Comparison of ENCODE assay signal across 27 cellular contexts in the genomic region with DNA sequence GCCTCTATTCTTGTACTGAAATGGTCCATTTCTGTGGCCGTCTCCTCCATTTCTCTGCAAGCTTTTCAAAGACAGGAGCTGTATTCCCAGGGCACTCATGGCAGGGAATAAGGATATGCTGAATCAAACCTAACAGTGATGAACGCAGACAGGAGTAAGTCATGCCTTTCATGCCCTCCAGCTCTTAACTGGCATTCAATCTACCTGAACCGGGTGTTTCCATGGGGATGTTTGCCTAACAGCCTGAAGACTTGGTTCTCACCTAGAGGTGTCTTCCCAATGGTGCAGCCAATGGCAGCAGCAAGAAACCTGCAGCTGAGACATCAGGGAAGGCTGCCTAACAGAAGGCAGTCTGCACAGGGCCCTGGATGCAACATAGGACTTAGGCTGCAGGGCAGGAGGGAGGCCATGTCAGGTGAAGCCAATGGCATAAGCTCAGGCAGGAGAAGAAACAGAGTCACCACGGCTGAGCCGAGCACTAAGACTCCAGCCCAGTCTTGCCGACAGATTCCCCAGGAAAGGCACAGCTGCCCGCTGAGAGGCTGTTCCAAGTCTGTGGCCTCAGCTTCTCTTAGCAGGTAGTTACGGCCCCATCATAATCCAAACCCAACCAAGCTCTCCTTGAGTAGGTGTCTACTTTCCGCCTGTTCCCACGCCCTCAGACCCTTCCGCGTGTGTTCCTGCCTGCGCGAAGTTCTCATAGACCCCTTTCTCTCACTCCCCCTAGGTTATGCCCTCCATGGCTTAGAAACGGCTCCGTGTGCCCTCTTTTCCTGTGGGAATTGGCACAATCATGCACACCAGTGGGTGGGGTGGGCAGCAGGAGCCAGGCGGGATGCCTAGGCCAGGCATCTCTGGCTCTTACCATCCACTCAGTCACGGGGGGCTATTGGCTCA. TPM values are rescaled to one million over a fixed set of nuclear protein-coding genes. Genes with fewer than 3 reads are reported as not detected.
DNase-seq lines count a peak whose midpoint lies in the region; ATAC-seq and TF ChIP-seq lines count a peak whose summit lies in the region.
"Had no signal": no experiment of that assay in that cellular context is flagged by ENCODE, and none has a peak within 500 bp of the region (broad histone marks: within the 10 kb centered on the region; RNA-seq: fewer than 3 reads in every experiment).

No MANE protein-coding gene starts in this region.

- peak overlapping the region; percentile 22 for H4K91ac ChIP-seq in neuronal stem cell (ENCODE audit: low read depth, low read length, poor library complexity)

- peak overlapping the region; percentile 60 for H2AK5ac ChIP-seq in neuronal stem cell (ENCODE audit: low read depth, low read length)

- peak overlapping the region; percentile 42 for H2BK120ac ChIP-seq in neuronal stem cell (ENCODE audit: low read depth, low read length)

- H3K36me3 ChIP-seq in Caco-2 (ENCODE audit: control insufficient read depth, insufficient read depth, low read length) (no peaks in the 10 kb centered on the region), neuronal stem cell (replicated peaks in 1 of 2; ENCODE audit: control insufficient read depth in 2 of 2, insufficient read depth in 2 of 2, low read length in 2 of 2) (no peaks in the 10 kb centered on the region)
- H3K36me3 ChIP-seq: transverse colon had no signal

- intact Hi-C loops in Caco-2 (cut with micrococcal nuclease; ENCODE audit: unreplicated experiment): no loop called here

- no peaks in the 10 kb centered on the region for H3K79me1 ChIP-seq in neuronal stem cell (ENCODE audit: low read depth, low read length)

- CTCF ChIA-PET in Caco-2 (lab: Charles Lee): interaction anchor here (0.6 to 0.9 kb wide), 2 partner anchors 13 to 198 kb away, joined by 3 to 7 read pairs; no protein-coding TSS in a partner anchor

- no CpG with 5 or more reads among the region's 18 CpGs for WGBS in neuronal stem cell (ENCODE audit: extremely low coverage in 2 of 2, insufficient read length in 2 of 2, insufficient replicate concordance in 1 of 2), 2 donors

- H3K9me3 ChIP-seq in Caco-2: no peaks in the 10 kb centered on the region
- no peaks in the 10 kb centered on the region for H3K9me3 ChIP-seq in neuronal stem cell (replicated peaks in 1 of 2; ENCODE audit: control insufficient read depth in 2 of 2, insufficient read depth in 1 of 2, low read depth in 1 of 2, low read length in 2 of 2)
- H3K9me3 ChIP-seq: mucosa of descending colon, transverse colon had no signal

- peak overlapping the region; percentile 13 for H3K4ac ChIP-seq in neuronal stem cell (ENCODE audit: low read length)

- H3K27ac ChIP-seq in neuronal stem cell (replicated peaks; ENCODE audit: low read length): no peak overlapping the region
- H3K27ac ChIP-seq: hepatocyte, transverse colon had no signal

- no peak overlapping the region for H3K9ac ChIP-seq in neuronal stem cell (ENCODE audit: low read depth, low read length, poor library complexity)

- TF ChIP-seq CTCF in Caco-2 (IDR thresholded peaks at IDR 0.05; ENCODE audit: insufficient read depth in 1 of 2, low read depth in 1 of 2, low read length in 1 of 2, severe bottlenecking in 1 of 2, unreplicated experiment in 1 of 2) (no peak), chondrocyte (IDR thresholded peaks at IDR 0.05) (no peak)

- no peak for ATAC-seq in HG02981 (IDR thresholded peaks at IDR 0.05; ENCODE audit: unreplicated experiment)
- ATAC-seq: mucosa of descending colon had no signal

- peak overlapping the region; percentile 29 for H2BK15ac ChIP-seq in neuronal stem cell (ENCODE audit: low read length)

- H2BK5ac ChIP-seq in neuronal stem cell (ENCODE audit: low read length): peak overlapping the region; percentile 40

- DNase-seq in Caco-2 (no peak), NCI-H187 (lab: John Stamatoyannopoulos, UW) (peak; percentile 31 to 66), chondrocyte (ENCODE audit: low spot score) (peak; percentile 64), neuronal stem cell (ENCODE audit: low spot score) (no peak), midbrain (lab: John Stamatoyannopoulos, UW) (no peak)
- no peak for DNase-seq in activated T-cell treated with anti-CD3 and anti-CD28 coated beads, Interleukin-2, amount 50 U/mL, for 1 hour
- no peak for DNase-seq in activated CD4-positive, alpha-beta T cell treated with anti-CD3 and anti-CD28 coated beads for 4 hours
- DNase-seq: activated CD4-positive, alpha-beta T cell treated with anti-CD3 and anti-CD28 coated beads, Interleukin-2, amount 50 U/mL, for 48 hours; activated CD4-positive, CD25-positive, alpha-beta regulatory T cell; activated CD8-positive, alpha-beta memory T cell treated with anti-CD3 and anti-CD28 coated beads, Interleukin-2, amount 50 U/mL, for 48 hours; activated naive CD8-positive, alpha-beta T cell treated with anti-CD3 and anti-CD28 coated beads, Interleukin-2, amount 10 ng/mL, durations not matched to agents 7 days and 5 days; CD4-positive, alpha-beta T cell; cerebellar nuclear complex; foreskin melanocyte; HFFc6; KBM-7; MM.1S; mucosa of descending colon; NCI-H2171; nephron progenitor cell; SHP77; transverse colon had no signal

- no TSS peak for BruUV-seq in Caco-2 (replicated peaks; lab: Mats Ljungman, UMichigan)

- H3K4me1 Mint-ChIP-seq in Caco-2 (ENCODE audit: low read depth, unreplicated experiment): peaks cover 19% of the 10 kb centered on the region
- peaks cover 28% of the 10 kb centered on the region for H3K4me1 Mint-ChIP-seq in chondrocyte (ENCODE audit: low read depth)

- no peak overlapping the region for H3K14ac ChIP-seq in neuronal stem cell (ENCODE audit: low read length)

- H3K4me1 ChIP-seq in Caco-2 (peaks cover 30% of the 10 kb centered on the region), neuronal stem cell (ENCODE audit: control insufficient read depth in 2 of 2, insufficient read depth in 1 of 2, low read depth in 1 of 2, low read length in 2 of 2) (peaks cover 21 to 30% of the 10 kb centered on the region in 2 donors)

- no peak overlapping the region for H4K8ac ChIP-seq in neuronal stem cell (ENCODE audit: low read depth, low read length)

- POLR2A ChIA-PET in Caco-2 (lab: Charles Lee): interaction anchor here (0.5 kb wide), 1 partner anchor 49 kb away, joined by 3 read pairs; no protein-coding TSS in a partner anchor

- H3K36me3 Mint-ChIP-seq in Caco-2 (ENCODE audit: insufficient read depth, unreplicated experiment): peaks cover 6% of the 10 kb centered on the region
- no peaks in the 10 kb centered on the region for H3K36me3 Mint-ChIP-seq in chondrocyte (ENCODE audit: low read depth)
- H3K36me3 Mint-ChIP-seq: activated naive CD8-positive, alpha-beta T cell treated with anti-CD3 and anti-CD28 coated beads, Interleukin-2, amount 10 ng/mL, durations not matched to agents 7 days and 5 days had no signal

- H3K9me3 Mint-ChIP-seq in Caco-2 (ENCODE audit: unreplicated experiment) (no peaks in the 10 kb centered on the region), chondrocyte (ENCODE audit: low read depth) (no peaks in the 10 kb centered on the region)
- H3K9me3 Mint-ChIP-seq: activated naive CD8-positive, alpha-beta T cell treated with anti-CD3 and anti-CD28 coated beads, Interleukin-2, amount 10 ng/mL, durations not matched to agents 7 days and 5 days; activated T-helper 2 cell treated with anti-CD3 and anti-CD28 coated beads, Interferon-gamma antibody, Interleukin-2, Interleukin-4, amounts not matched to agents 10 μg/mL and 5 μg/mL and 100 μg/mL, durations not matched to agents 14 hours and 24 hours and 36 hours; CD4-positive, alpha-beta T cell; HFFc6; nephron progenitor cell had no signal

- H3K27ac Mint-ChIP-seq in Caco-2 (ENCODE audit: unreplicated experiment) (peak overlapping the region; percentile 47), chondrocyte (ENCODE audit: unreplicated experiment) (no peak overlapping the region)
- H3K27ac Mint-ChIP-seq: activated naive CD8-positive, alpha-beta T cell treated with anti-CD3 and anti-CD28 coated beads, Interleukin-2, amount 10 ng/mL, durations not matched to agents 7 days and 5 days; activated T-helper 2 cell treated with anti-CD3 and anti-CD28 coated beads, Interferon-gamma antibody, Interleukin-2, Interleukin-4, amounts not matched to agents 10 μg/mL and 5 μg/mL and 100 μg/mL, durations not matched to agents 14 hours and 24 hours and 36 hours; CD4-positive, alpha-beta T cell; HFFc6; progenitor cell of endocrine pancreas had no signal

- H2BK12ac ChIP-seq in neuronal stem cell (ENCODE audit: low read length): no peak overlapping the region

- peak overlapping the region; percentile 76 for H3K18ac ChIP-seq in neuronal stem cell (ENCODE audit: low read length)

- no peaks in the 10 kb centered on the region for H3K27me3 Mint-ChIP-seq in Caco-2 (ENCODE audit: insufficient read depth, unreplicated experiment)
- H3K27me3 Mint-ChIP-seq in chondrocyte (ENCODE audit: low read depth): no peaks in the 10 kb centered on the region

- no peak overlapping the region for H2AFZ ChIP-seq in neuronal stem cell (ENCODE audit: low read length)
- H2AFZ ChIP-seq: hepatocyte had no signal

- H3K27me3 ChIP-seq in Caco-2 (replicated peaks; ENCODE audit: control insufficient read depth, insufficient read depth, low read length): no peaks in the 10 kb centered on the region
- no peaks in the 10 kb centered on the region for H3K27me3 ChIP-seq in neuronal stem cell (ENCODE audit: control insufficient read depth in 3 of 3, insufficient read depth in 3 of 3, low read depth in 1 of 3, low read length in 3 of 3)
- H3K27me3 ChIP-seq: hepatocyte had no signal

- no peak overlapping the region for H3K4me2 ChIP-seq in neuronal stem cell (ENCODE audit: insufficient read depth, low read length, poor library complexity, severe bottlenecking)
- H3K4me2 ChIP-seq: hepatocyte had no signal

- H3K23ac ChIP-seq in neuronal stem cell (ENCODE audit: low read depth, low read length, poor library complexity): no peak overlapping the region

- no peak overlapping the region for H3K4me3 Mint-ChIP-seq in Caco-2 (ENCODE audit: unreplicated experiment)
- no peak overlapping the region for H3K4me3 Mint-ChIP-seq in chondrocyte (ENCODE audit: unreplicated experiment)
- H3K4me3 Mint-ChIP-seq: activated naive CD8-positive, alpha-beta T cell treated with anti-CD3 and anti-CD28 coated beads, Interleukin-2, amount 10 ng/mL, durations not matched to agents 7 days and 5 days; CD4-positive, alpha-beta T cell; HFFc6; nephron progenitor cell had no signal

- no peak overlapping the region for H3K4me3 ChIP-seq in Caco-2 (ENCODE audit: low read depth, low read length)
- no peak overlapping the region for H3K4me3 ChIP-seq in neuronal stem cell (ENCODE audit: low read length in 2 of 2)
- H3K4me3 ChIP-seq: hepatocyte, mucosa of descending colon, transverse colon had no signal

RNA-seq across cellular contexts. Expression of a gene that starts 44.1 kb away (rescaled TPM):
- total RNA-seq in Caco-2 (2022) (0.30 and 0.41 TPM in 2 replicates), chondrocyte (0.05 to 0.08 TPM (median 0.07 TPM) in 3 replicates)
- polyA plus RNA-seq in neuronal stem cell (2013, experiment 1 of 2): 0.24 TPM
- polyA plus RNA-seq in neuronal stem cell (2013, experiment 2 of 2): 0.25 TPM
- total RNA-seq: activated T-helper 2 cell treated with anti-CD3 and anti-CD28 coated beads, Interferon-gamma antibody, Interleukin-2, Interleukin-4, amounts not matched to agents 10 μg/mL and 5 μg/mL and 100 μg/mL, durations not matched to agents 14 hours and 24 hours and 36 hours; HT-29 had no signal

Comparison
In these comparisons a context has a peak if more than half of its experiments do, and no peak if none do; other contexts are left out.
1. DNase-seq: peak in NCI-H187 (2 of 2) and chondrocyte (single experiment); none in Caco-2 (0 of 2), neuronal stem cell (single experiment), activated T-cell treated with anti-CD3 and anti-CD28 coated beads, Interleukin-2, amount 50 U/mL, for 1 hour (single experiment), activated CD4-positive, alpha-beta T cell treated with anti-CD3 and anti-CD28 coated beads for 4 hours (0 of 2) and midbrain (single experiment).